Comparison of ENCODE assay signal across 20 cellular contexts in the genomic region with DNA sequence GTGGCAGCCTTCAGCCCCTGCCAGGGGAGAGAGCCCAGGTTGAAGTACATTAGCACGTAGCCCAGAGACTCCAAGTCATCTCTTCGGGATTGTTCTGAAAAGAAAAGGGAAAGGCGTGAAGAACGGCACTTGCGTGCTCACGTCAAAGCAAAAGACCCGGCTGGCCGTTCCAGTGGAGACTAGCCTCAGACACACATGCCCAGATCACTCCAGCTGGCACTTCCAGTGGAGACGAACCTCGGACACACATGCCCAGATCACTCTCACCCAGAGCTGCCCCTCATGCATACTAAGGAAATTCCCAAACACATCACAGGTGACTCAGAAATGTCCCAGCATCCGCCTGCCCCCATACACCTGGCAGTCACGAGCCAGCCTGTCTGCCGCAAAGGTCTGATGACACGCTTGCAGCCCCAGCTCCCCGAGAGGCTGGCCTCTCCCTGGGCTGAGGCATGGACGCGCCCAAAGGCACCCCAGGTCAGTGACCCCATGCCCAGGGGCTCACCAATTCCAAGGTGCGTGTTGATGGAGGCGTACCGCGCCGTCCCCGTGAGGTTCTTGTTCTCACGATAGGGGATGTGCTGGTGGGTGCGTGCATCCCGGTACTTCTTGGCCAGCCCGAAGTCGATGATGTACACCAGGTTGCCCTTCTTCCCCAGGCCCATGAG. TPM values are rescaled to one million over a fixed set of nuclear protein-coding genes. Genes with fewer than 3 reads are reported as not detected.
DNase-seq lines count a peak whose midpoint lies in the region; ATAC-seq and TF ChIP-seq lines count a peak whose summit lies in the region.
"Had no signal": no experiment of that assay in that cellular context is flagged by ENCODE, and none has a peak within 500 bp of the region (broad histone marks: within the 10 kb centered on the region; RNA-seq: fewer than 3 reads in every experiment).

No MANE protein-coding gene starts in this region.

- no peak overlapping the region for H3K4me3 Mint-ChIP-seq in activated CD8-positive, alpha-beta T cell treated with anti-CD3 and anti-CD28 coated beads for 36 hours
- H3K4me3 Mint-ChIP-seq: activated CD4-positive, alpha-beta memory T cell treated with anti-CD3 and anti-CD28 coated beads for 36 hours; stimulated activated naive CD8-positive, alpha-beta T cell treated with anti-CD3 and anti-CD28 coated beads, Interleukin-15, Interleukin-2, amounts not matched to agents 100 ng/mL and 50 ng/mL, for 24 hours had no signal

- no peak for TF ChIP-seq EP300 in gastroesophageal sphincter (IDR thresholded peaks at IDR 0.05)

- H3K36me3 ChIP-seq in gastroesophageal sphincter (peaks cover 0 to 100% of the 10 kb centered on the region in 2 donors), thymus (ENCODE audit: control insufficient read depth, insufficient read depth) (peaks cover 93% of the 10 kb centered on the region), aorta (ENCODE audit: control insufficient read depth in 1 of 2, insufficient read depth in 2 of 2, low read length in 1 of 2) (peaks cover 4 to 26% of the 10 kb centered on the region in 2 donors)
- H3K36me3 ChIP-seq: uterus had no signal

- peaks cover 67% of the 10 kb centered on the region for H3K36me3 Mint-ChIP-seq in activated CD8-positive, alpha-beta T cell treated with anti-CD3 and anti-CD28 coated beads for 36 hours (ENCODE audit: low read depth)

- DNase-seq in right cardiac atrium (peak in 2 of 3 donors; percentile 36 to 46), cardiac septum (ENCODE audit: low spot score) (no peak), dorsolateral prefrontal cortex (no peak), aorta (no peak), NCI-H345 (lab: John Stamatoyannopoulos, UW) (no peak)
- DNase-seq in activated CD8-positive, alpha-beta T cell treated with anti-CD3 and anti-CD28 coated beads for 36 hours = no peak
- DNase-seq: activated CD4-positive, alpha-beta memory T cell treated with anti-CD3 and anti-CD28 coated beads for 36 hours; COR-L47; foreskin fibroblast; Karpas-422; left colon; midbrain; NCI-H1105; NCI-H524; stimulated activated CD4-positive, alpha-beta T cell treated with anti-CD3 and anti-CD28 coated beads, Interleukin-1b, Interleukin-23, amount 100 ng/mL, for 48 hours; uterus had no signal

- TF ChIP-seq CTCF in activated CD8-positive, alpha-beta T cell treated with anti-CD3 and anti-CD28 coated beads for 36 hours (IDR thresholded peaks at IDR 0.05) = no peak
- no peak for TF ChIP-seq CTCF in gastroesophageal sphincter (IDR thresholded peaks at IDR 0.05)
- TF ChIP-seq CTCF in dorsolateral prefrontal cortex (IDR thresholded peaks at IDR 0.05 in 54 of 56, conservative IDR thresholded peaks at IDR 0.05 in 2 of 56; ENCODE audit: low read depth in 1 of 56, partially characterized antibody in 56 of 56) = no peak

- peaks cover 19% of the 10 kb centered on the region for H3K4me1 Mint-ChIP-seq in activated CD8-positive, alpha-beta T cell treated with anti-CD3 and anti-CD28 coated beads for 36 hours (ENCODE audit: low read depth)

- no peaks in the 10 kb centered on the region for H3K27me3 Mint-ChIP-seq in activated CD8-positive, alpha-beta T cell treated with anti-CD3 and anti-CD28 coated beads for 36 hours
- H3K27me3 Mint-ChIP-seq: activated CD4-positive, alpha-beta memory T cell treated with anti-CD3 and anti-CD28 coated beads for 36 hours; stimulated activated naive CD8-positive, alpha-beta T cell treated with anti-CD3 and anti-CD28 coated beads, Interleukin-15, Interleukin-2, amounts not matched to agents 100 ng/mL and 50 ng/mL, for 24 hours had no signal

- peak overlapping the region; percentile 38 for H3K27ac Mint-ChIP-seq in activated CD8-positive, alpha-beta T cell treated with anti-CD3 and anti-CD28 coated beads for 36 hours
- H3K27ac Mint-ChIP-seq: activated CD4-positive, alpha-beta memory T cell treated with anti-CD3 and anti-CD28 coated beads for 36 hours; stimulated activated naive CD8-positive, alpha-beta T cell treated with anti-CD3 and anti-CD28 coated beads, Interleukin-15, Interleukin-2, amounts not matched to agents 100 ng/mL and 50 ng/mL, for 24 hours had no signal

- POLR2A ChIA-PET in activated CD8-positive, alpha-beta T cell treated with anti-CD3 and anti-CD28 coated beads for 36 hours (lab: Charles Lee) = interaction anchor here (0.6 to 1.5 kb wide), 2 partner anchors 10 to 39 kb away, joined by 3 to 4 read pairs; no protein-coding TSS in a partner anchor

- no peak overlapping the region for H3K4me3 ChIP-seq in right cardiac atrium (ENCODE audit: low read length)
- no peak overlapping the region for H3K4me3 ChIP-seq in gastroesophageal sphincter
- H3K4me3 ChIP-seq in thymus (ENCODE audit: low read length) = no peak overlapping the region
- H3K4me3 ChIP-seq in dorsolateral prefrontal cortex = no peak overlapping the region
- H3K4me3 ChIP-seq in aorta (ENCODE audit: low read length in 2 of 2) = no peak overlapping the region
- H3K4me3 ChIP-seq: uterus had no signal

- intact Hi-C loops in right cardiac atrium (cut with DNase I) (no loop called here), cardiac septum (cut with DNase I) (no loop called here), dorsolateral prefrontal cortex (cut with DNase I) (no loop called here), aorta (cut with DNase I) (no loop called here)
- intact Hi-C loops in activated CD8-positive, alpha-beta T cell treated with anti-CD3 and anti-CD28 coated beads for 36 hours (cut with micrococcal nuclease) = no loop called here

- no peaks in the 10 kb centered on the region for H3K9me3 Mint-ChIP-seq in activated CD8-positive, alpha-beta T cell treated with anti-CD3 and anti-CD28 coated beads for 36 hours
- H3K9me3 Mint-ChIP-seq: activated CD4-positive, alpha-beta memory T cell treated with anti-CD3 and anti-CD28 coated beads for 36 hours; stimulated activated naive CD8-positive, alpha-beta T cell treated with anti-CD3 and anti-CD28 coated beads, Interleukin-15, Interleukin-2, amounts not matched to agents 100 ng/mL and 50 ng/mL, for 24 hours had no signal

- no peak for TF ChIP-seq POLR2A in gastroesophageal sphincter (IDR thresholded peaks at IDR 0.05)

- no peaks in the 10 kb centered on the region for H3K9me3 ChIP-seq in right cardiac atrium (ENCODE audit: control insufficient read depth, low read length)
- no peaks in the 10 kb centered on the region for H3K9me3 ChIP-seq in gastroesophageal sphincter
- H3K9me3 ChIP-seq in thymus (ENCODE audit: control insufficient read depth) = peaks cover 4% of the 10 kb centered on the region
- no peaks in the 10 kb centered on the region for H3K9me3 ChIP-seq in aorta (ENCODE audit: control insufficient read depth, low read length)
- H3K9me3 ChIP-seq: neutrophil, uterus had no signal

- CTCF ChIA-PET in activated CD8-positive, alpha-beta T cell treated with anti-CD3 and anti-CD28 coated beads for 36 hours (lab: Charles Lee) = no interaction called here

- H3K27ac ChIP-seq in right cardiac atrium (ENCODE audit: low read length) (no peak overlapping the region), gastroesophageal sphincter (peak overlapping the region in 3 of 4 donors; percentile 2 to 24 (median 10)), thymus (ENCODE audit: low read depth) (peak overlapping the region; percentile 2), dorsolateral prefrontal cortex (peak overlapping the region in 27 of 59 donors; percentile 7 to 68 (median 28)), aorta (ENCODE audit: low read depth in 1 of 2, low read length in 2 of 2) (no peak overlapping the region)
- H3K27ac ChIP-seq: neutrophil, uterus had no signal

- no peaks in the 10 kb centered on the region for H3K27me3 ChIP-seq in right cardiac atrium (ENCODE audit: control insufficient read depth, insufficient read depth)
- H3K27me3 ChIP-seq in gastroesophageal sphincter = no peaks in the 10 kb centered on the region
- no peaks in the 10 kb centered on the region for H3K27me3 ChIP-seq in thymus (ENCODE audit: control insufficient read depth, insufficient read depth)
- H3K27me3 ChIP-seq in dorsolateral prefrontal cortex = no peaks in the 10 kb centered on the region
- no peaks in the 10 kb centered on the region for H3K27me3 ChIP-seq in aorta (ENCODE audit: control insufficient read depth in 1 of 2, insufficient read depth in 2 of 2, low read length in 1 of 2)
- H3K27me3 ChIP-seq: neutrophil, uterus had no signal

- H3K4me1 ChIP-seq in right cardiac atrium (ENCODE audit: control insufficient read depth, insufficient read depth, low read length) = no peaks in the 10 kb centered on the region
- peaks cover 0 to 51% (median 9%) of the 10 kb centered on the region in 3 donors for H3K4me1 ChIP-seq in gastroesophageal sphincter
- H3K4me1 ChIP-seq in thymus (ENCODE audit: control insufficient read depth, insufficient read depth, low read length) = no peaks in the 10 kb centered on the region
- H3K4me1 ChIP-seq in aorta (ENCODE audit: control insufficient read depth in 1 of 2, insufficient read depth in 2 of 2, low read length in 2 of 2) = no peaks in the 10 kb centered on the region

- 94% methylated on average over 28 of the region's 28 CpGs for whole genome bisulfite sequencing in right cardiac atrium
- 90 to 91% methylated on average over 4 to 10 of the region's 28 CpGs for WGBS in gastroesophageal sphincter (ENCODE audit: low coverage in 1 of 2), 2 donors
- 98% methylated on average over 28 of the region's 28 CpGs for WGBS in thymus
- 92 to 94% methylated on average over 28 of the region's 28 CpGs for WGBS in aorta, 2 donors

- ATAC-seq in right cardiac atrium (no peak), gastroesophageal sphincter (no peak), aorta (ENCODE audit: low FRiP score) (no peak)
- no peak for ATAC-seq in activated CD8-positive, alpha-beta T cell treated with anti-CD3 and anti-CD28 coated beads for 36 hours
- ATAC-seq: left colon had no signal

RNA-seq across cellular contexts. Expression of gene CSNK1D, which starts 20.9 kb away (rescaled TPM):
- total RNA-seq in right cardiac atrium = 10 to 100 TPM; 68.8 to 81.7 (median 77.4) TPM
- polyA plus RNA-seq in right cardiac atrium = 61.7 TPM
- 80.9 TPM for total RNA-seq in cardiac septum
- total RNA-seq in activated CD8-positive, alpha-beta T cell treated with anti-CD3 and anti-CD28 coated beads for 36 hours = 10 to 100 TPM; 90.6 to 97.0 TPM
- total RNA-seq in gastroesophageal sphincter = 10 to 100 TPM; 23.4 to 92.1 (median 72.4) TPM
- polyA plus RNA-seq in thymus = 113 TPM
- 100 to 1,000 TPM in 117 of 120 experiments, 10 to 100 TPM in 3; 96.2 to 160 (median 125) TPM for total RNA-seq in dorsolateral prefrontal cortex
- total RNA-seq in aorta = 100 to 1,000 TPM; 130 to 153 TPM
- polyA plus RNA-seq in aorta = 10 to 100 TPM; 39.9 to 73.4 TPM

RNA-seq across cellular contexts. Expression of gene SLC16A3, which starts 23.8 kb away (rescaled TPM):
- total RNA-seq in right cardiac atrium (10 to 100 TPM; 13.6 to 23.7 (median 18.0) TPM), cardiac septum (20.7 TPM), gastroesophageal sphincter (10 to 100 TPM; 11.2 to 38.5 (median 22.1) TPM), dorsolateral prefrontal cortex (10 to 100 TPM in 76 of 120 experiments, 1 to 10 TPM in 44; 4.8 to 45.0 (median 12.2) TPM), aorta (10 to 100 TPM; 55.6 to 96.9 TPM)
- polyA plus RNA-seq in right cardiac atrium (18.8 TPM), thymus (30.2 TPM), aorta (10 to 100 TPM in 1 of 2 donors, 1 to 10 TPM in 1; 7.6 to 20.3 TPM)
- total RNA-seq in activated CD8-positive, alpha-beta T cell treated with anti-CD3 and anti-CD28 coated beads for 36 hours = 100 to 1,000 TPM; 183 to 193 TPM

RNA-seq across cellular contexts. Expression of gene CCDC57, which starts 40.0 kb away (rescaled TPM):
- total RNA-seq in right cardiac atrium = 10 to 100 TPM; 14.8 to 17.3 (median 16.5) TPM
- 12.1 TPM for polyA plus RNA-seq in right cardiac atrium
- 10.6 TPM for total RNA-seq in cardiac septum
- total RNA-seq in activated CD8-positive, alpha-beta T cell treated with anti-CD3 and anti-CD28 coated beads for 36 hours = 10 to 100 TPM; 56.6 to 64.2 TPM
- 10 to 100 TPM in 3 of 4 donors, 1 to 10 TPM in 1; 6.5 to 28.2 (median 16.2) TPM for total RNA-seq in gastroesophageal sphincter
- 122 TPM for polyA plus RNA-seq in thymus
- total RNA-seq in dorsolateral prefrontal cortex = 100 to 1,000 TPM in 17 of 120 experiments, 10 to 100 TPM in 103; 38.5 to 134 (median 72.6) TPM
- 10 to 100 TPM; 31.2 to 53.4 TPM for total RNA-seq in aorta
- polyA plus RNA-seq in aorta = 100 to 1,000 TPM in 1 of 2 donors, 10 to 100 TPM in 1; 17.8 to 145 TPM

Comparison
In these comparisons a context has a peak if more than half of its experiments do, and no peak if none do; other contexts are left out.
1. DNase-seq: peak in right cardiac atrium (2 of 3); none in cardiac septum (single experiment), activated CD8-positive, alpha-beta T cell treated with anti-CD3 and anti-CD28 coated beads for 36 hours (single experiment), dorsolateral prefrontal cortex (0 of 10), aorta (0 of 2) and NCI-H345 (single experiment).
2. H3K27ac ChIP-seq: peak in gastroesophageal sphincter (3 of 4) and thymus (single experiment); none in right cardiac atrium (single experiment) and aorta (0 of 2).